Comparison of ENCODE assay signal across 25 cellular contexts in genomic region chr2:227280895-227281294, GRCh38. TPM values are rescaled to one million over a fixed set of nuclear protein-coding genes. Genes with fewer than 3 reads are reported as not detected.
A peak's percentile ranks its signal among the peaks of the same experiment; 100 is the strongest.
DNase-seq lines count a peak whose midpoint lies in the region; ATAC-seq, FAIRE-seq and TF ChIP-seq lines count a peak whose summit lies in the region.
"Had no signal": no experiment of that assay in that cellular context is flagged by ENCODE, and none has a peak within 500 bp of the region (broad histone marks: within the 10 kb centered on the region; RNA-seq: fewer than 3 reads in every experiment).

No MANE protein-coding gene starts in this region.

- no peak for DNase-seq in HepG2 (ENCODE audit: low spot score)
- DNase-seq in right lobe of liver: no peak
- peak; percentile 35 for DNase-seq in astrocyte of the hippocampus (ENCODE audit: low read depth, low spot score)
- DNase-seq in fibroblast of villous mesenchyme (ENCODE audit: low read depth): peak; percentile 4
- DNase-seq in middle frontal gyrus (ENCODE audit: extremely low spot score, low spot score): no peak
- DNase-seq in effector CD4-positive, alpha-beta T cell: no peak
- DNase-seq in NCI-H2227 treated with DMSO at 0.1 percent for 48 hours (lab: John Stamatoyannopoulos, UW): no peak
- DNase-seq: activated B cell treated with CpG ODN at 0.5 μM for 24 hours; activated CD8-positive, alpha-beta memory T cell treated with anti-CD3 and anti-CD28 coated beads, Interleukin-2, amount 50 U/mL, for 4 hours; colonic mucosa; effector memory CD8-positive, alpha-beta T cell; H7; islet precursor cell; NCI-H1417; NCI-H2081; OCI-M1; psoas muscle; SHP77; SW 1271; T1000; trophoblast cell had no signal

- no peaks in the 10 kb centered on the region for H4K20me1 ChIP-seq in HepG2 (ENCODE audit: insufficient read depth, low read length)

- H3K4me1 ChIP-seq in HepG2 (ENCODE audit: insufficient read depth, low read length) (no peaks in the 10 kb centered on the region), right lobe of liver (no peaks in the 10 kb centered on the region)
- H3K4me1 ChIP-seq: colonic mucosa, psoas muscle had no signal

- H3K27ac ChIP-seq in HepG2 (ENCODE audit: extremely low read length, insufficient read depth, low read length): no peak overlapping the region
- H3K27ac ChIP-seq in right lobe of liver: no peak overlapping the region
- H3K27ac ChIP-seq: colonic mucosa, psoas muscle had no signal

- in situ Hi-C loops in HepG2 (cut with HindIII; ENCODE audit: extremely low pct_ligation_motif_present, low pct_unique_long_range_greater_than_20kb): no loop called here

- H3K27me3 ChIP-seq in HepG2 (ENCODE audit: control insufficient read depth in 1 of 2, insufficient read depth in 2 of 2, low read length in 2 of 2): no peaks in the 10 kb centered on the region
- H3K27me3 ChIP-seq in right lobe of liver: no peaks in the 10 kb centered on the region
- H3K27me3 ChIP-seq: colonic mucosa had no signal

- no peaks in the 10 kb centered on the region for H3K79me2 ChIP-seq in HepG2 (ENCODE audit: insufficient read depth, low read length)

- TF ChIP-seq RAD21 in HepG2 (CRISPR knock-in tag; IDR thresholded peaks at IDR 0.05): no peak

- H3K36me3 ChIP-seq in HepG2 (replicated peaks in 1 of 2; ENCODE audit: control insufficient read depth in 1 of 2, insufficient read depth in 2 of 2, low read length in 2 of 2) (no peaks in the 10 kb centered on the region), right lobe of liver (no peaks in the 10 kb centered on the region)
- H3K36me3 ChIP-seq: colonic mucosa had no signal

- intact Hi-C loops in HepG2 (cut with micrococcal nuclease; ENCODE audit: unreplicated experiment) (no loop called here), right lobe of liver (cut with DNase I) (no loop called here)

- H3K4me3 ChIP-seq in HepG2 (replicated peaks in 1 of 3; ENCODE audit: insufficient read depth in 1 of 3, low read depth in 2 of 3, low read length in 3 of 3) (no peak overlapping the region), right lobe of liver (no peak overlapping the region), fibroblast of villous mesenchyme (ENCODE audit: low read depth, low read length) (no peak overlapping the region)
- H3K4me3 ChIP-seq: colonic mucosa, lung, psoas muscle had no signal

- H3K9ac ChIP-seq in HepG2 (ENCODE audit: insufficient read depth, low read depth, low read length): no peak overlapping the region

- no peak for TF ChIP-seq POLR2A in HepG2 (IDR thresholded peaks at IDR 0.05; ENCODE audit: insufficient read depth in 1 of 2, low read depth in 2 of 2, low read length in 2 of 2)
- TF ChIP-seq POLR2A in right lobe of liver (IDR thresholded peaks at IDR 0.05): no peak

- POLR2A ChIA-PET in HepG2 (lab: Yijun Ruan, JAX): no interaction called here

- TF ChIP-seq EP300 in HepG2 (IDR thresholded peaks at IDR 0.05; ENCODE audit: low read depth in 2 of 2, low read length in 2 of 2) (no peak), HepG2 (CRISPR knock-in tag; IDR thresholded peaks at IDR 0.05; ENCODE audit: borderline replicate concordance) (no peak)

- H3K4me2 ChIP-seq in HepG2 (ENCODE audit: low read depth, low read length): no peak overlapping the region

- CTCF ChIA-PET in HepG2 (lab: Yijun Ruan, JAX; ENCODE audit: low intra/inter-chr PET ratio, low total read pairs): no interaction called here

- FAIRE-seq in HepG2 (lab: Jason Lieb, UNC): no peak
- FAIRE-seq: astrocyte had no signal

- TF ChIP-seq CTCF in HepG2 (CRISPR knock-in tag; IDR thresholded peaks at IDR 0.05) (no peak), right lobe of liver (IDR thresholded peaks at IDR 0.05) (no peak), fibroblast of villous mesenchyme (IDR thresholded peaks at IDR 0.05; ENCODE audit: insufficient read depth, low read depth, low read length) (no peak)

- H3K9me3 ChIP-seq in HepG2 (ENCODE audit: low read length) (no peaks in the 10 kb centered on the region), right lobe of liver (no peaks in the 10 kb centered on the region)
- H3K9me3 ChIP-seq: colonic mucosa, psoas muscle had no signal

- ATAC-seq in HepG2 (peak; percentile 47; the same call in 1 of the 3 replicates), right lobe of liver (no peak), HG03025 (IDR thresholded peaks at IDR 0.05; ENCODE audit: low FRiP score, unreplicated experiment) (no peak)
- ATAC-seq: effector memory CD8-positive, alpha-beta T cell; esophagus mucosa; psoas muscle had no signal

- BruUV-seq in HepG2 (replicated peaks; lab: Mats Ljungman, UMichigan): no TSS peak

- no peak overlapping the region for H2AFZ ChIP-seq in HepG2 (ENCODE audit: low read length)

TF ChIP-seq in HepG2, 621 proteins besides CTCF, POLR2A, EP300 and RAD21:
- no peak for TF ChIP-seq MAFK (conservative IDR thresholded peaks at IDR 0.05 in 1 of 2, IDR thresholded peaks at IDR 0.05 in 1 of 2; ENCODE audit: low read length in 2 of 2)
- peak; percentile 92 for TF ChIP-seq MIER2 (CRISPR knock-in tag; IDR thresholded peaks at IDR 0.05)
- TF ChIP-seq, protein P1, sequence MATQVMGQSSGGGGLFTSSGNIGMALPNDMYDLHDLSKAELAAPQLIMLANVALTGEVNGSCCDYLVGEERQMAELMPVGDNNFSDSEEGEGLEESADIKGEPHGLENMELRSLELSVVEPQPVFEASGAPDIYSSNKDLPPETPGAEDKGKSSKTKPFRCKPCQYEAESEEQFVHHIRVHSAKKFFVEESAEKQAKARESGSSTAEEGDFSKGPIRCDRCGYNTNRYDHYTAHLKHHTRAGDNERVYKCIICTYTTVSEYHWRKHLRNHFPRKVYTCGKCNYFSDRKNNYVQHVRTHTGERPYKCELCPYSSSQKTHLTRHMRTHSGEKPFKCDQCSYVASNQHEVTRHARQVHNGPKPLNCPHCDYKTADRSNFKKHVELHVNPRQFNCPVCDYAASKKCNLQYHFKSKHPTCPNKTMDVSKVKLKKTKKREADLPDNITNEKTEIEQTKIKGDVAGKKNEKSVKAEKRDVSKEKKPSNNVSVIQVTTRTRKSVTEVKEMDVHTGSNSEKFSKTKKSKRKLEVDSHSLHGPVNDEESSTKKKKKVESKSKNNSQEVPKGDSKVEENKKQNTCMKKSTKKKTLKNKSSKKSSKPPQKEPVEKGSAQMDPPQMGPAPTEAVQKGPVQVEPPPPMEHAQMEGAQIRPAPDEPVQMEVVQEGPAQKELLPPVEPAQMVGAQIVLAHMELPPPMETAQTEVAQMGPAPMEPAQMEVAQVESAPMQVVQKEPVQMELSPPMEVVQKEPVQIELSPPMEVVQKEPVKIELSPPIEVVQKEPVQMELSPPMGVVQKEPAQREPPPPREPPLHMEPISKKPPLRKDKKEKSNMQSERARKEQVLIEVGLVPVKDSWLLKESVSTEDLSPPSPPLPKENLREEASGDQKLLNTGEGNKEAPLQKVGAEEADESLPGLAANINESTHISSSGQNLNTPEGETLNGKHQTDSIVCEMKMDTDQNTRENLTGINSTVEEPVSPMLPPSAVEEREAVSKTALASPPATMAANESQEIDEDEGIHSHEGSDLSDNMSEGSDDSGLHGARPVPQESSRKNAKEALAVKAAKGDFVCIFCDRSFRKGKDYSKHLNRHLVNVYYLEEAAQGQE (IDR thresholded peaks at IDR 0.05; ENCODE audit: borderline replicate concordance in 1 of 2, low read depth in 1 of 2, low read length in 2 of 2): peak; percentile 48 to 93

RNA-seq across cellular contexts. Expression of gene MFF, which starts 44.2 kb away (rescaled TPM):
- total RNA-seq in HepG2 (2016; rRNA removed; fragmentation: Illumina TruSeq; extraction: Trizol): 156 and 170 TPM in 2 replicates
- 211 and 258 TPM in 2 replicates for total RNA-seq in HepG2 (2016; cell fraction: cytosol; rRNA removed; fragmentation: Illumina TruSeq; extraction: Trizol; ENCODE audit: low read depth)
- total RNA-seq in HepG2 (2016; cell fraction: insoluble cytoplasmic fraction; rRNA removed; fragmentation: Illumina TruSeq; extraction: Trizol): 151 and 164 TPM in 2 replicates
- total RNA-seq in HepG2 (2016; cell fraction: membrane; rRNA removed; fragmentation: Illumina TruSeq; extraction: Trizol): 255 and 291 TPM in 2 replicates
- 113 and 118 TPM in 2 replicates for total RNA-seq in HepG2 (2016; cell fraction: nucleus; rRNA removed; fragmentation: Illumina TruSeq; extraction: Trizol)
- polyA plus RNA-seq in HepG2 (2011; rRNA removed): 65.2 and 81.9 TPM in 2 replicates
- polyA plus RNA-seq in HepG2 (2011; cell fraction: cytosol; rRNA removed): 61.6 and 68.3 TPM in 2 replicates
- 67.5 and 75.8 TPM in 2 replicates for polyA plus RNA-seq in HepG2 (2011; cell fraction: nucleus; rRNA removed)
- polyA plus RNA-seq in HepG2 (2012): 115 and 154 TPM in 2 replicates
- polyA plus RNA-seq in HepG2 (2016; cell fraction: cytosol; fragmentation: Illumina TruSeq; extraction: Trizol; ENCODE audit: low read depth): 355 and 451 TPM in 2 replicates
- 213 and 226 TPM in 2 replicates for polyA plus RNA-seq in HepG2 (2016; cell fraction: insoluble cytoplasmic fraction; fragmentation: Illumina TruSeq; extraction: Trizol; ENCODE audit: low read depth)
- polyA plus RNA-seq in HepG2 (2016; cell fraction: membrane; fragmentation: Illumina TruSeq; extraction: Trizol; ENCODE audit: low read depth): 302 and 346 TPM in 2 replicates
- 165 and 167 TPM in 2 replicates for polyA plus RNA-seq in HepG2 (2016; cell fraction: nucleus; fragmentation: Illumina TruSeq; extraction: Trizol; ENCODE audit: insufficient read depth, low read depth)
- polyA minus RNA-seq in HepG2 (2011; rRNA and poly(A)+ RNA removed; ENCODE audit: low replicate concordance): 43.9 and 55.7 TPM in 2 replicates
- polyA minus RNA-seq in HepG2 (2011; cell fraction: cytosol; rRNA and poly(A)+ RNA removed): 63.0 and 70.4 TPM in 2 replicates
- polyA minus RNA-seq in HepG2 (2011; cell fraction: nucleus; rRNA and poly(A)+ RNA removed): 225 and 231 TPM in 2 replicates
- total RNA-seq in right lobe of liver: 10 to 100 TPM; 29.3 to 70.2 (median 34.6) TPM
- total RNA-seq in fibroblast of villous mesenchyme: 67.0 and 85.9 TPM in 2 replicates

Comparison
In these comparisons a context has a peak if more than half of its experiments do, and no peak if none do; other contexts are left out.
1. DNase-seq: peak in astrocyte of the hippocampus (single experiment) and fibroblast of villous mesenchyme (single experiment); none in HepG2 (single experiment), right lobe of liver (0 of 3), middle frontal gyrus (single experiment), effector CD4-positive, alpha-beta T cell (single experiment) and NCI-H2227 treated with DMSO at 0.1 percent for 48 hours (single experiment).